21 cellular contexts compared by ENCODE assay signal in the genomic region with DNA sequence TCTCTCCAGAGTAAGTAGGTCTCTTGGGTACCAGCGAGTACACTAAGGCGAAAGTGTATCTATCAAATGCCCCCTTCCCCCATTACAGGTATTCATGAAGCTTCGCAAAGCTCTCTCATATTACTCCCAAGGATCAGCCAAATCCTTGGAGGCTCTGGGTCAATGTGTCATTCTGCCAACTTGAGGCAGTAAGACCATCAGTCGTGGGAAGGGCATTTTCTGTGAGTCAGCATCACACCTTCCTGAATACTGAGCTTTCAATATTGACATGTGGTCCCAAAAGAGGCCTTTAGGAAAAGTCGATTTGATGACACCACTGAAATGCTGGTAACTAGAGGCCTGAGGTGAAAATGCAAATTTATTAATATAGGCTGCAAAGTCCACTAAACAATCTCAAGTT.
A peak's percentile ranks its signal among the peaks of the same experiment; 100 is the strongest.
DNase-seq lines count a peak whose midpoint lies in the region; TF ChIP-seq lines count a peak whose summit lies in the region.
"Had no signal": no experiment of that assay in that cellular context is flagged by ENCODE, and none has a peak within 500 bp of the region (broad histone marks: within the 10 kb centered on the region; RNA-seq: fewer than 3 reads in every experiment).

No MANE protein-coding gene starts in this region.

- no peak overlapping the region for H3K27ac ChIP-seq in epithelial cell of prostate
- H3K27ac ChIP-seq in ascending aorta = no peak overlapping the region

- DNase-seq in Daoy (ENCODE audit: low read depth) (peak; percentile 19), HS-27A (ENCODE audit: low read depth) (peak; percentile 17), RKO (ENCODE audit: low spot score) (peak; percentile 41), epithelial cell of prostate (ENCODE audit: low read depth, low spot score) (peak; percentile 22), Calu3 (no peak), ascending aorta (ENCODE audit: low spot score in 2 of 2) (no peak), NCI-H446 treated with DMSO at 0.1 percent for 48 hours (lab: John Stamatoyannopoulos, UW) (no peak), BE2C (no peak)
- DNase-seq: DMS79 treated with DMSO at 0.1 percent for 48 hours; GDM1; GOT3; HCEC 1CT; MM.1S; NCI-H1048; NCI-H1417 treated with DMSO at 0.1 percent for 48 hours; NCI-H187; NK-92 treated with Interleukin-12 subunit alpha and Interleukin-12 subunit beta, amount 100 ng/mL, for 24 hours; Right ventricle myocardium superior; SW 1271 had no signal

- no peaks in the 10 kb centered on the region for H3K4me1 Mint-ChIP-seq in Calu3 (ENCODE audit: low read depth, unreplicated experiment)
- H3K4me1 Mint-ChIP-seq: CD14-positive monocyte, IgD-negative memory B cell had no signal

- no peak overlapping the region for H3K4me3 ChIP-seq in ascending aorta
- H3K4me3 ChIP-seq in BE2C (ENCODE audit: low read depth, low read length) = no peak overlapping the region

- H3K36me3 Mint-ChIP-seq in Calu3 (ENCODE audit: insufficient read depth, unreplicated experiment) = no peaks in the 10 kb centered on the region
- H3K36me3 Mint-ChIP-seq: CD14-positive monocyte, IgD-negative memory B cell had no signal

- H3K27ac Mint-ChIP-seq in Calu3 (ENCODE audit: unreplicated experiment) = no peak overlapping the region
- H3K27ac Mint-ChIP-seq: IgD-negative memory B cell had no signal

- H3K4me1 ChIP-seq in ascending aorta (no peaks in the 10 kb centered on the region), BE2C (no peaks in the 10 kb centered on the region)

- intact Hi-C loops in Calu3 (cut with micrococcal nuclease; ENCODE audit: unreplicated experiment) = no loop called here
- intact Hi-C loops in ascending aorta (cut with DNase I) = no loop called here

- no peak overlapping the region for H3K4me3 Mint-ChIP-seq in Calu3 (ENCODE audit: low read depth, unreplicated experiment)
- H3K4me3 Mint-ChIP-seq: CD14-positive monocyte, IgD-negative memory B cell had no signal

- H3K9me3 Mint-ChIP-seq in Calu3 (ENCODE audit: low read depth, unreplicated experiment) = no peaks in the 10 kb centered on the region

- CTCF ChIA-PET in Calu3 (lab: Charles Lee) = no interaction called here

- H3K9me3 ChIP-seq in ascending aorta = no peaks in the 10 kb centered on the region
- no peaks in the 10 kb centered on the region for H3K9me3 ChIP-seq in BE2C

- no peaks in the 10 kb centered on the region for H3K36me3 ChIP-seq in ascending aorta
- H3K36me3 ChIP-seq in BE2C = no peaks in the 10 kb centered on the region

- H3K27me3 Mint-ChIP-seq in Calu3 (ENCODE audit: unreplicated experiment) = no peaks in the 10 kb centered on the region
- H3K27me3 Mint-ChIP-seq: IgD-negative memory B cell had no signal

- no TSS peak for BruUV-seq in Calu3 (replicated peaks; lab: Mats Ljungman, UMichigan)

- TF ChIP-seq CTCF in Calu3 (IDR thresholded peaks at IDR 0.05; ENCODE audit: unreplicated experiment) (no peak), ascending aorta (IDR thresholded peaks at IDR 0.05) (no peak), BE2C (IDR thresholded peaks at IDR 0.05; ENCODE audit: low read depth, low read length) (no peak)

- no peaks in the 10 kb centered on the region for H3K27me3 ChIP-seq in ascending aorta
- H3K27me3 ChIP-seq in BE2C = no peaks in the 10 kb centered on the region

Comparison
In these comparisons a context has a peak if more than half of its experiments do, and no peak if none do; other contexts are left out.
1. DNase-seq: peak in Daoy (single experiment), HS-27A (single experiment), RKO (single experiment) and epithelial cell of prostate (single experiment); none in Calu3 (single experiment), ascending aorta (0 of 2), NCI-H446 treated with DMSO at 0.1 percent for 48 hours (single experiment) and BE2C (single experiment).